In genomic region chr17:46182961-46183360, GRCh38 we compare ENCODE assay signal across 16 cellular contexts. TPM values are rescaled to one million over a fixed set of nuclear protein-coding genes. Genes with fewer than 3 reads are reported as not detected.
DNase-seq lines count a peak whose midpoint lies in the region; ATAC-seq and TF ChIP-seq lines count a peak whose summit lies in the region.
"Had no signal": no experiment of that assay in that cellular context is flagged by ENCODE, and none has a peak within 500 bp of the region (broad histone marks: within the 10 kb centered on the region; RNA-seq: fewer than 3 reads in every experiment).

No MANE protein-coding gene starts in this region.

- peaks cover 92% of the 10 kb centered on the region for H3K4me1 Mint-ChIP-seq in activated CD4-positive, alpha-beta T cell treated with anti-CD3 and anti-CD28 coated beads for 36 hours
- H3K4me1 Mint-ChIP-seq in GM23338 (peaks cover 92% of the 10 kb centered on the region), nephron (peaks cover 52% of the 10 kb centered on the region)
- peaks cover 93% of the 10 kb centered on the region for H3K4me1 Mint-ChIP-seq in central memory CD8-positive, alpha-beta T cell

- peaks cover 100% of the 10 kb centered on the region for H3K79me2 ChIP-seq in GM23338 (replicated peaks; ENCODE audit: insufficient read depth)

- peaks cover 85% of the 10 kb centered on the region for H4K20me1 ChIP-seq in GM23338 (replicated peaks; ENCODE audit: insufficient read depth)

- no peaks in the 10 kb centered on the region for H3K36me3 ChIP-seq in GM23338 (ENCODE audit: insufficient read depth)

- TF ChIP-seq CTCF in GM23338 (conservative IDR thresholded peaks at IDR 0.05; ENCODE audit: low read depth in 2 of 2) (no peak), nephron (IDR thresholded peaks at IDR 0.05; ENCODE audit: unreplicated experiment in 3 of 3) (no peak)

- ATAC-seq in activated CD4-positive, alpha-beta T cell treated with anti-CD3 and anti-CD28 coated beads for 36 hours, result peak; percentile 52
- ATAC-seq in GM23338, result peak; percentile 40
- ATAC-seq in central memory CD8-positive, alpha-beta T cell (replicated peaks; ENCODE audit: extremely low read depth, poor library complexity, severe bottlenecking), result no peak

- peak overlapping the region; percentile 35 for H3K4me2 ChIP-seq in GM23338

- no peak overlapping the region for H3K4me3 Mint-ChIP-seq in activated CD4-positive, alpha-beta T cell treated with anti-CD3 and anti-CD28 coated beads for 36 hours
- H3K4me3 Mint-ChIP-seq in GM23338 (peak overlapping the region; percentile 0; the same call in 1 of the 3 replicates), nephron (no peak overlapping the region)
- peak overlapping the region; percentile 67 for H3K4me3 Mint-ChIP-seq in central memory CD8-positive, alpha-beta T cell
- H3K4me3 Mint-ChIP-seq: HFFc6 had no signal

- peak; percentile 35 for DNase-seq in activated CD4-positive, alpha-beta T cell treated with anti-CD3 and anti-CD28 coated beads for 36 hours
- no peak for DNase-seq in activated CD4-positive, alpha-beta T cell treated with anti-CD3 and anti-CD28 coated beads, Interleukin-2, amount 50 U/mL, for 4 hours
- DNase-seq in GM23338 (ENCODE audit: low spot score) (peak; percentile 88), putamen (ENCODE audit: low spot score) (no peak), NCI-H1436 treated with DMSO at 0.1 percent for 48 hours (lab: John Stamatoyannopoulos, UW) (no peak), retina (no peak)
- no peak for DNase-seq in central memory CD8-positive, alpha-beta T cell (ENCODE audit: low spot score in 2 of 2)
- DNase-seq: anterior cingulate cortex; cortex of kidney; HFFc6; NCI-H1092; NCI-H345; nucleus accumbens; stimulated activated CD4-positive, alpha-beta T cell treated with anti-CD3 and anti-CD28 coated beads, Interleukin-12 subunit alpha, Interleukin-12 subunit beta, amount 100 ng/mL, for 4 hours; WERI-Rb-1 had no signal

- H3K36me3 Mint-ChIP-seq in activated CD4-positive, alpha-beta T cell treated with anti-CD3 and anti-CD28 coated beads for 36 hours (ENCODE audit: low read depth), result peaks cover 18% of the 10 kb centered on the region
- no peaks in the 10 kb centered on the region; the same call in 2 of the 3 replicates for H3K36me3 Mint-ChIP-seq in GM23338 (ENCODE audit: low read depth)
- H3K36me3 Mint-ChIP-seq in central memory CD8-positive, alpha-beta T cell (ENCODE audit: insufficient read depth), result peaks cover 19% of the 10 kb centered on the region
- peaks cover 7% of the 10 kb centered on the region for H3K36me3 Mint-ChIP-seq in nephron (ENCODE audit: low read depth)

- no peaks in the 10 kb centered on the region for H3K9me2 ChIP-seq in GM23338 (ENCODE audit: insufficient read depth)

- H3K9me3 Mint-ChIP-seq in activated CD4-positive, alpha-beta T cell treated with anti-CD3 and anti-CD28 coated beads for 36 hours (ENCODE audit: low read depth), result no peaks in the 10 kb centered on the region
- H3K9me3 Mint-ChIP-seq in GM23338 (no peaks in the 10 kb centered on the region), nephron (no peaks in the 10 kb centered on the region)
- H3K9me3 Mint-ChIP-seq in central memory CD8-positive, alpha-beta T cell, result no peaks in the 10 kb centered on the region
- H3K9me3 Mint-ChIP-seq: HFFc6 had no signal

- no peaks in the 10 kb centered on the region for H3K27me3 ChIP-seq in GM23338 (ENCODE audit: insufficient read depth)

- no peaks in the 10 kb centered on the region for H3F3A ChIP-seq in GM23338 (replicated peaks; ENCODE audit: low read depth)

- peaks cover 93% of the 10 kb centered on the region for H3K4me1 ChIP-seq in GM23338 (ENCODE audit: insufficient read depth)

- H3K27ac ChIP-seq in GM23338 (ENCODE audit: low read depth), result peak overlapping the region; percentile 93
- H3K27ac ChIP-seq: WERI-Rb-1 had no signal

- POLR2A ChIA-PET in activated CD4-positive, alpha-beta T cell treated with anti-CD3 and anti-CD28 coated beads for 36 hours (lab: Charles Lee), result interaction anchor here (1.9 kb wide), 1 partner anchor 125 kb away, joined by 6 read pairs; no protein-coding TSS in a partner anchor

- CTCF ChIA-PET in activated CD4-positive, alpha-beta T cell treated with anti-CD3 and anti-CD28 coated beads for 36 hours (lab: Charles Lee), result interaction anchor here (1.2 kb wide), 1 partner anchor 10 kb away, joined by 4 read pairs; the partner anchor contains the start of gene KANSL1

- no peaks in the 10 kb centered on the region for H3K27me3 Mint-ChIP-seq in activated CD4-positive, alpha-beta T cell treated with anti-CD3 and anti-CD28 coated beads for 36 hours
- peaks cover 17% of the 10 kb centered on the region for H3K27me3 Mint-ChIP-seq in GM23338 (ENCODE audit: insufficient read depth, low read depth, poor library complexity)
- no peaks in the 10 kb centered on the region for H3K27me3 Mint-ChIP-seq in central memory CD8-positive, alpha-beta T cell
- H3K27me3 Mint-ChIP-seq in nephron (ENCODE audit: low read depth), result no peaks in the 10 kb centered on the region

- peak overlapping the region; percentile 70 for H3K27ac Mint-ChIP-seq in activated CD4-positive, alpha-beta T cell treated with anti-CD3 and anti-CD28 coated beads for 36 hours
- peak overlapping the region; percentile 2; the same call in 1 of the 2 replicates for H3K27ac Mint-ChIP-seq in GM23338
- peak overlapping the region; percentile 20 for H3K27ac Mint-ChIP-seq in central memory CD8-positive, alpha-beta T cell (ENCODE audit: low read depth)
- H3K27ac Mint-ChIP-seq in nephron, result peak overlapping the region in 2 of 3 experiments; percentile 16 to 73
- H3K27ac Mint-ChIP-seq: HFFc6 had no signal

- H3K4me3 ChIP-seq in GM23338, result 0 out of 2 replicates have a peak overlapping the region, but pooled peaks have one; percentile 2

- no peak overlapping the region for H2AFZ ChIP-seq in GM23338

- intact Hi-C loops in activated CD4-positive, alpha-beta T cell treated with anti-CD3 and anti-CD28 coated beads for 36 hours (cut with DNase I, micrococcal nuclease), result no loop called here

TF ChIP-seq in GM23338, 12 proteins besides CTCF, POLR2A, EP300 and RAD21 (continues in another document):
- no peak for TF ChIP-seq ETS1 (IDR thresholded peaks at IDR 0.05)
- TF ChIP-seq CREB1 (CRISPR knock-in tag; IDR thresholded peaks at IDR 0.05; ENCODE audit: low read depth), result no peak
- TF ChIP-seq POLR2AphosphoS5 (IDR thresholded peaks at IDR 0.05; ENCODE audit: low read depth), result no peak
- TF ChIP-seq ZNF331 (CRISPR knock-in tag; IDR thresholded peaks at IDR 0.05; ENCODE audit: low read depth), result no peak
- no peak for TF ChIP-seq STAT1 (IDR thresholded peaks at IDR 0.05; ENCODE audit: unreplicated experiment)
- no peak for TF ChIP-seq EZH2 (IDR thresholded peaks at IDR 0.05; ENCODE audit: low read depth, unreplicated experiment)
- TF ChIP-seq JUNB (IDR thresholded peaks at IDR 0.05; ENCODE audit: unreplicated experiment), result no peak
- TF ChIP-seq EZH2phosphoT487 (IDR thresholded peaks at IDR 0.05; ENCODE audit: unreplicated experiment), result no peak
- TF ChIP-seq REST (IDR thresholded peaks at IDR 0.05; ENCODE audit: unreplicated experiment), result no peak
- no peak for TF ChIP-seq NANOG (IDR thresholded peaks at IDR 0.05; ENCODE audit: borderline replicate concordance)
- no peak for TF ChIP-seq ZNF114 (CRISPR knock-in tag; IDR thresholded peaks at IDR 0.05)

RNA-seq across cellular contexts. Expression of gene KANSL1, which starts 10.3 kb away (rescaled TPM):
- total RNA-seq in activated CD4-positive, alpha-beta T cell treated with anti-CD3 and anti-CD28 coated beads for 36 hours, result 10 to 100 TPM; 46.8 to 64.5 TPM
- 167 and 206 TPM in 2 replicates for total RNA-seq in GM23338 (2014; rRNA removed; shearing (Covaris generic))
- 43.6 and 49.0 TPM in 2 replicates for polyA plus RNA-seq in GM23338 (2016; fragmentation: Nextera tagmentation; extraction: Ambion mirVana)

Comparison
In these comparisons a context has a peak if more than half of its experiments do, and no peak if none do; other contexts are left out.
1. DNase-seq: peak in activated CD4-positive, alpha-beta T cell treated with anti-CD3 and anti-CD28 coated beads for 36 hours (single experiment) and GM23338 (single experiment); none in activated CD4-positive, alpha-beta T cell treated with anti-CD3 and anti-CD28 coated beads, Interleukin-2, amount 50 U/mL, for 4 hours (0 of 2), central memory CD8-positive, alpha-beta T cell (0 of 2), putamen (single experiment), NCI-H1436 treated with DMSO at 0.1 percent for 48 hours (single experiment) and retina (single experiment).
2. H3K27ac Mint-ChIP-seq: peak in every context shown above with its lines; median percentile 70 in activated CD4-positive, alpha-beta T cell treated with anti-CD3 and anti-CD28 coated beads for 36 hours; 44 in nephron; 20 in central memory CD8-positive, alpha-beta T cell; 2 in GM23338.
3. H3K4me3 Mint-ChIP-seq: peak in GM23338 (single experiment) and central memory CD8-positive, alpha-beta T cell (single experiment); none in activated CD4-positive, alpha-beta T cell treated with anti-CD3 and anti-CD28 coated beads for 36 hours (single experiment) and nephron (0 of 3).